ENCODE assay signal across 8 cellular contexts in the genomic region with DNA sequence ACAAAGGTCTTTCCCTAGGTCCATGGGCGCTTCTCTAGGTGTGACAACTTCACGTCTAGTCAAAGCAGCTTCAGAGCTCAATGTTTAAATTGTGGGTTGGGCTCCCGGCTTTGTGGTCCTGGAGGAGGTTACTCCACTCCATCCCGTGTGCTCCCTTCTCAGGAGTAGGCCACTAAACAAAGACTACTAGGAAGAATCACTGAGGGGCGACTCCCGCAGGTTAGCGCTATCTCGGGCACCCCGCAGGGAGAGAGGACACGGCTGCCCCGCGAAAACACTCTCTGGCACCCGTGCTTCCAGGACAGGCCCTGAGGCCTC. TPM values are rescaled to one million over a fixed set of nuclear protein-coding genes. Genes with fewer than 3 reads are reported as not detected.
DNase-seq lines count a peak whose midpoint lies in the region; TF ChIP-seq lines count a peak whose summit lies in the region.

No MANE protein-coding gene starts in this region.

- H3K27ac ChIP-seq in DOHH2 (ENCODE audit: low read depth, low read length) (peak overlapping the region; percentile 38), HEK293 (ENCODE audit: extremely low read depth, low read depth, low read length) (peak overlapping the region; percentile 88), esophagus squamous epithelium (peak overlapping the region; percentile 91 to 96 (median 94)), neuronal stem cell (replicated peaks; ENCODE audit: low read length) (no peak overlapping the region)

- H4K91ac ChIP-seq in neuronal stem cell (ENCODE audit: low read depth, low read length, poor library complexity), result no peak overlapping the region

- no peak overlapping the region for H2BK12ac ChIP-seq in neuronal stem cell (ENCODE audit: low read length)

- WGBS in esophagus squamous epithelium, 2 donors, result 3 to 11% methylated on average over 4 to 11 of the region's 13 CpGs
- no CpG with 5 or more reads among the region's 13 CpGs for WGBS in neuronal stem cell (ENCODE audit: extremely low coverage in 2 of 2, insufficient read length in 2 of 2, insufficient replicate concordance in 1 of 2), 2 donors

- H3K79me1 ChIP-seq in neuronal stem cell (ENCODE audit: low read depth, low read length), result no peaks in the 10 kb centered on the region

- H4K8ac ChIP-seq in neuronal stem cell (ENCODE audit: low read depth, low read length), result no peak overlapping the region

- H3K9ac ChIP-seq in neuronal stem cell (ENCODE audit: low read depth, low read length, poor library complexity), result peak overlapping the region; percentile 94

- intact Hi-C loops in esophagus squamous epithelium (cut with DNase I), result loop anchor here (5.0 kb wide), 1 partner anchor 75 kb away; a partner anchor contains a TSS

- H3K9me3 ChIP-seq in DOHH2 (ENCODE audit: control insufficient read depth, insufficient read depth, low read length), result no peaks in the 10 kb centered on the region
- no peaks in the 10 kb centered on the region for H3K9me3 ChIP-seq in HEK293 (ENCODE audit: control insufficient read depth, insufficient read depth, low read depth, low read length)
- H3K9me3 ChIP-seq in esophagus squamous epithelium, result no peaks in the 10 kb centered on the region
- H3K9me3 ChIP-seq in neuronal stem cell (replicated peaks in 1 of 2; ENCODE audit: control insufficient read depth in 2 of 2, insufficient read depth in 1 of 2, low read depth in 1 of 2, low read length in 2 of 2), result no peaks in the 10 kb centered on the region

- H3K4me2 ChIP-seq in DOHH2 (ENCODE audit: low read length) (peak overlapping the region; percentile 79), neuronal stem cell (ENCODE audit: insufficient read depth, low read length, poor library complexity, severe bottlenecking) (peak overlapping the region; percentile 82)

- H2BK15ac ChIP-seq in neuronal stem cell (ENCODE audit: low read length), result no peak overlapping the region

- H3K18ac ChIP-seq in neuronal stem cell (ENCODE audit: low read length), result peak overlapping the region; percentile 76

- peak overlapping the region; percentile 90 for H3K4me3 ChIP-seq in DOHH2 (ENCODE audit: low read length)
- H3K4me3 ChIP-seq in HEK293 (ENCODE audit: low read depth, low read length), result peak overlapping the region; percentile 82
- peak overlapping the region; percentile 66 to 92 (median 88) for H3K4me3 ChIP-seq in esophagus squamous epithelium
- H3K4me3 ChIP-seq in neuronal stem cell (ENCODE audit: low read length in 2 of 2), result peak overlapping the region; percentile 84 to 98

- H3K79me2 ChIP-seq in DOHH2 (ENCODE audit: control insufficient read depth, low read length), result peaks cover 41% of the 10 kb centered on the region

- CTCF ChIA-PET in HEK293 (lab: Yijun Ruan, JAX), result interaction anchor here (0.6 to 1.7 kb wide), 4 partner anchors 14 to 76 kb away, joined by 3 to 5 read pairs (median 4); no protein-coding TSS in a partner anchor

- POLR2A ChIA-PET in HEK293 (lab: Yijun Ruan, JAX), result interaction anchor here (0.6 to 1.9 kb wide), 3 partner anchors 32 to 41 kb away, joined by 3 to 11 read pairs (median 4); a partner anchor contains a TSS

- H3K27me3 ChIP-seq in DOHH2 (ENCODE audit: control insufficient read depth, low read length) (no peaks in the 10 kb centered on the region; the same call in 1 of the 2 replicates), esophagus squamous epithelium (no peaks in the 10 kb centered on the region), neuronal stem cell (ENCODE audit: control insufficient read depth in 3 of 3, insufficient read depth in 3 of 3, low read depth in 1 of 3, low read length in 3 of 3) (no peaks in the 10 kb centered on the region)

- TF ChIP-seq CTCF in DOHH2 (IDR thresholded peaks at IDR 0.05; ENCODE audit: low read depth, low read length, poor library complexity, severe bottlenecking), result no peak
- TF ChIP-seq CTCF in HEK293 (tag by site-specific recombination; IDR thresholded peaks at IDR 0.05), result no peak
- TF ChIP-seq CTCF in esophagus squamous epithelium (IDR thresholded peaks at IDR 0.05), result no peak

- H2BK5ac ChIP-seq in neuronal stem cell (ENCODE audit: low read length), result no peak overlapping the region

- H4K20me1 ChIP-seq in DOHH2 (ENCODE audit: control insufficient read depth, insufficient read depth, low read depth, low read length), result no peaks in the 10 kb centered on the region

- DNase-seq in SW480 (ENCODE audit: low spot score), result peak; percentile 40
- DNase-seq in esophagus squamous epithelium (lab: John Stamatoyannopoulos, UW), result no peak
- no peak for DNase-seq in neuronal stem cell (ENCODE audit: low spot score)
- DNase-seq in retina, result no peak
- DNase-seq in NCI-H510A (lab: John Stamatoyannopoulos, UW), result no peak
- no peak for DNase-seq in T1000 (lab: John Stamatoyannopoulos, UW)

- H3K14ac ChIP-seq in neuronal stem cell (ENCODE audit: low read length), result no peak overlapping the region

- no peak overlapping the region for H3K4ac ChIP-seq in neuronal stem cell (ENCODE audit: low read length)

- 0 out of 2 replicates have a peak, but pooled peaks cover 3% of the 10 kb centered on the region for H3F3A ChIP-seq in DOHH2 (ENCODE audit: control insufficient read depth, insufficient read depth)

- peak overlapping the region; percentile 87 for H2AFZ ChIP-seq in neuronal stem cell (ENCODE audit: low read length)

- peaks cover 29% of the 10 kb centered on the region for H3K4me1 ChIP-seq in DOHH2 (ENCODE audit: control insufficient read depth, low read length)
- peaks cover 6% of the 10 kb centered on the region; the same call in 1 of the 2 replicates for H3K4me1 ChIP-seq in HEK293 (ENCODE audit: control insufficient read depth, insufficient read depth, low read length)
- peaks cover 0 to 27% (median 17%) of the 10 kb centered on the region in 3 donors for H3K4me1 ChIP-seq in esophagus squamous epithelium
- H3K4me1 ChIP-seq in neuronal stem cell (ENCODE audit: control insufficient read depth in 2 of 2, insufficient read depth in 1 of 2, low read depth in 1 of 2, low read length in 2 of 2), result peaks cover 2 to 5% of the 10 kb centered on the region in 2 donors

- peaks cover 46% of the 10 kb centered on the region for H3K36me3 ChIP-seq in DOHH2 (ENCODE audit: control insufficient read depth, low read length)
- peaks cover 37 to 43% of the 10 kb centered on the region in 2 experiments for H3K36me3 ChIP-seq in HEK293 (ENCODE audit: control insufficient read depth in 2 of 2, insufficient read depth in 1 of 2, low read length in 2 of 2)
- peaks cover 0 to 32% (median 14%) of the 10 kb centered on the region in 3 donors for H3K36me3 ChIP-seq in esophagus squamous epithelium
- H3K36me3 ChIP-seq in neuronal stem cell (replicated peaks in 1 of 2; ENCODE audit: control insufficient read depth in 2 of 2, insufficient read depth in 2 of 2, low read length in 2 of 2), result peaks cover 8 to 39% of the 10 kb centered on the region in 2 donors

- no peak for TF ChIP-seq POLR2A in esophagus squamous epithelium (IDR thresholded peaks at IDR 0.05)

- 0 out of 2 replicates have a peak, but pooled peaks cover 2% of the 10 kb centered on the region for H3K9me2 ChIP-seq in DOHH2 (replicated peaks; ENCODE audit: control insufficient read depth, low read length)

- H3K23ac ChIP-seq in neuronal stem cell (ENCODE audit: low read depth, low read length, poor library complexity), result peak overlapping the region; percentile 83

- H2AK5ac ChIP-seq in neuronal stem cell (ENCODE audit: low read depth, low read length), result peak overlapping the region; percentile 12

- H2BK120ac ChIP-seq in neuronal stem cell (ENCODE audit: low read depth, low read length), result no peak overlapping the region

TF ChIP-seq in HEK293, 187 proteins besides CTCF, POLR2A, EP300 and RAD21:
- TF ChIP-seq ZNF600 (tag by site-specific recombination; IDR thresholded peaks at IDR 0.05) (peak; percentile 18), ZNF433 (tag by site-specific recombination; IDR thresholded peaks at IDR 0.05; ENCODE audit: low read depth) (peak; percentile 11; the same call in 1 of the 2 replicates), ZNF324 (tag by site-specific recombination; IDR thresholded peaks at IDR 0.05) (no peak), ZNF621 (tag by site-specific recombination; IDR thresholded peaks at IDR 0.05) (no peak), GLIS1 (tag by site-specific recombination; IDR thresholded peaks at IDR 0.05) (peak; percentile 40; the same call in 1 of the 2 replicates), ZIC2 (tag by site-specific recombination; IDR thresholded peaks at IDR 0.05) (peak; percentile 73), GLIS2 (tag by site-specific recombination; IDR thresholded peaks at IDR 0.05) (0 out of 2 replicates have a peak, but pooled peaks have one; percentile 59), ZNF391 (tag by site-specific recombination; IDR thresholded peaks at IDR 0.05; ENCODE audit: borderline replicate concordance, low read depth) (peak; percentile 24; the same call in 1 of the 2 replicates), ZNF394 (tag by site-specific recombination; IDR thresholded peaks at IDR 0.05; ENCODE audit: borderline replicate concordance) (peak; percentile 50; the same call in 1 of the 2 replicates), KLF8 (tag by site-specific recombination; IDR thresholded peaks at IDR 0.05) (peak; percentile 30; the same call in 1 of the 2 replicates), ZFP37 (tag by site-specific recombination; IDR thresholded peaks at IDR 0.05) (no peak), ZNF133 (tag by site-specific recombination; IDR thresholded peaks at IDR 0.05) (no peak)
- TF ChIP-seq, protein P1, sequence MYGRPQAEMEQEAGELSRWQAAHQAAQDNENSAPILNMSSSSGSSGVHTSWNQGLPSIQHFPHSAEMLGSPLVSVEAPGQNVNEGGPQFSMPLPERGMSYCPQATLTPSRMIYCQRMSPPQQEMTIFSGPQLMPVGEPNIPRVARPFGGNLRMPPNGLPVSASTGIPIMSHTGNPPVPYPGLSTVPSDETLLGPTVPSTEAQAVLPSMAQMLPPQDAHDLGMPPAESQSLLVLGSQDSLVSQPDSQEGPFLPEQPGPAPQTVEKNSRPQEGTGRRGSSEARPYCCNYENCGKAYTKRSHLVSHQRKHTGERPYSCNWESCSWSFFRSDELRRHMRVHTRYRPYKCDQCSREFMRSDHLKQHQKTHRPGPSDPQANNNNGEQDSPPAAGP (tag by site-specific recombination; IDR thresholded peaks at IDR 0.05), result 0 out of 2 replicates have a peak, but pooled peaks have one; percentile 37

RNA-seq across cellular contexts. Expression of a gene that starts 0.5 kb away (rescaled TPM):
- 10 to 100 TPM; 12.2 to 62.2 (median 31.6) TPM for total RNA-seq in esophagus squamous epithelium
- polyA plus RNA-seq in neuronal stem cell (2013, experiment 1 of 2), result 38.0 TPM
- polyA plus RNA-seq in neuronal stem cell (2013, experiment 2 of 2), result 39.5 TPM

RNA-seq across cellular contexts. Expression of a gene that starts 40.9 kb away (rescaled TPM):
- 1,000 to 10,000 TPM in 2 of 4 donors, 100 to 1,000 TPM in 2; 504 to 1,134 (median 964) TPM for total RNA-seq in esophagus squamous epithelium
- 356 TPM for polyA plus RNA-seq in neuronal stem cell (2013, experiment 1 of 2)
- 349 TPM for polyA plus RNA-seq in neuronal stem cell (2013, experiment 2 of 2)

RNA-seq across cellular contexts. Expression of a gene that starts 48.1 kb away (rescaled TPM):
- total RNA-seq in esophagus squamous epithelium, result under 1 TPM in 3 of 4 donors, not detected in 1; 0.31 to 0.82 (median 0.76) TPM
- polyA plus RNA-seq in neuronal stem cell (2013, experiment 1 of 2), result 0.38 TPM
- polyA plus RNA-seq in neuronal stem cell (2013, experiment 2 of 2), result 0.21 TPM
